In genomic region chr1:45667321-45668111, GRCh38 we compare ENCODE assay signal across 1 cellular context.
TF ChIP-seq lines count a peak whose summit lies in the region.

No MANE protein-coding gene starts in this region.

TF ChIP-seq in K562, 482 proteins besides CTCF, POLR2A, EP300 and RAD21:
- TF ChIP-seq MAZ (CRISPR knock-in tag; conservative IDR thresholded peaks at IDR 0.05 in 1 of 2, IDR thresholded peaks at IDR 0.05 in 1 of 2) = no peak
- TF ChIP-seq, protein P1, sequence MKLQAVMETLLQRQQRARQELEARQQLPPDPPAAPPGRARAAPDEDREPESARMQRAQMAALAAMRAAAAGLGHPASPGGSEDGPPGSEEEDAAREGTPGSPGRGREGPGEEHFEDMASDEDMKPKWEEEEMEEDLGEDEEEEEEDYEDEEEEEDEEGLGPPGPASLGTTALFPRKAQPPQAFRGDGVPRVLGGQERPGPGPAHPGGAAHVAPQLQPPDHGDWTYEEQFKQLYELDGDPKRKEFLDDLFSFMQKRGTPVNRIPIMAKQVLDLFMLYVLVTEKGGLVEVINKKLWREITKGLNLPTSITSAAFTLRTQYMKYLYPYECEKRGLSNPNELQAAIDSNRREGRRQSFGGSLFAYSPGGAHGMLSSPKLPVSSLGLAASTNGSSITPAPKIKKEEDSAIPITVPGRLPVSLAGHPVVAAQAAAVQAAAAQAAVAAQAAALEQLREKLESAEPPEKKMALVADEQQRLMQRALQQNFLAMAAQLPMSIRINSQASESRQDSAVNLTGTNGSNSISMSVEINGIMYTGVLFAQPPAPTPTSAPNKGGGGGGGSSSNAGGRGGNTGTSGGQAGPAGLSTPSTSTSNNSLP (IDR thresholded peaks at IDR 0.05; ENCODE audit: borderline replicate concordance, low read depth, low read length) = 0 out of 2 replicates have a peak, but pooled peaks have one; percentile 21
